In genomic region chr6:166774770-166775169, GRCh38 we compare ENCODE assay signal across 8 cellular contexts.
A peak's percentile ranks its signal among the peaks of the same experiment; 100 is the strongest.
DNase-seq lines count a peak whose midpoint lies in the region; ATAC-seq and TF ChIP-seq lines count a peak whose summit lies in the region.
"Had no signal": no experiment of that assay in that cellular context is flagged by ENCODE, and none has a peak within 500 bp of the region (broad histone marks: within the 10 kb centered on the region; RNA-seq: fewer than 3 reads in every experiment).

No MANE protein-coding gene starts in this region.

- H3K4me2 ChIP-seq in HCT116 (ENCODE audit: low read length) (peak overlapping the region; percentile 21), OCI-LY3 (ENCODE audit: low read length) (peak overlapping the region; percentile 21)

- H3K4me3 ChIP-seq in HCT116 (replicated peaks in 1 of 2; ENCODE audit: low read depth in 1 of 2, low read length in 2 of 2) (no peak overlapping the region), OCI-LY3 (ENCODE audit: low read length) (no peak overlapping the region; the same call in 1 of the 2 replicates)
- H3K4me3 ChIP-seq: GM23248 had no signal

- H3K79me2 ChIP-seq in HCT116 (ENCODE audit: insufficient read depth, low read length), result no peaks in the 10 kb centered on the region
- no peaks in the 10 kb centered on the region for H3K79me2 ChIP-seq in OCI-LY3 (ENCODE audit: low read length)

- H3K9me2 ChIP-seq in HCT116 (ENCODE audit: insufficient read depth), result no peaks in the 10 kb centered on the region

- POLR2A ChIA-PET in HCT116 (lab: Charles Lee), result interaction anchor here (1.9 kb wide), 1 partner anchor 215 kb away, joined by 4 read pairs; no protein-coding TSS in a partner anchor

- TF ChIP-seq CTCF in HCT116 (IDR thresholded peaks at IDR 0.05 in 2 of 3, conservative IDR thresholded peaks at IDR 0.05 in 1 of 3; ENCODE audit: borderline replicate concordance in 1 of 3, insufficient read depth in 1 of 3, low read depth in 2 of 3, low read length in 2 of 3), result no peak
- TF ChIP-seq CTCF in OCI-LY3 (IDR thresholded peaks at IDR 0.05; ENCODE audit: low read depth, low read length), result no peak

- intact Hi-C loops in HCT116 (cut with micrococcal nuclease), result loop anchor here (1.0 to 10.0 kb wide), 6 partner anchors 177 to 510 kb away; no protein-coding TSS in a partner anchor
- intact Hi-C loops in sciatic nerve (cut with DNase I), result no loop called here

- H3K9me3 ChIP-seq in HCT116 (ENCODE audit: control insufficient read depth in 1 of 2, insufficient read depth in 1 of 2, low read depth in 1 of 2, low read length in 2 of 2) (no peaks in the 10 kb centered on the region), OCI-LY3 (ENCODE audit: insufficient read depth, low read length) (no peaks in the 10 kb centered on the region)

- peaks cover 0 to 15% of the 10 kb centered on the region in 2 experiments; a peak in 1 of 4 replicates for H3K4me1 ChIP-seq in HCT116 (ENCODE audit: control insufficient read depth in 1 of 2, insufficient read depth in 2 of 2, low read length in 2 of 2)
- H3K4me1 ChIP-seq in OCI-LY3 (ENCODE audit: low read length), result peaks cover 30% of the 10 kb centered on the region

- peak; percentile 27 for DNase-seq in NCI-H2107 treated with DMSO at 0.1 percent for 48 hours (lab: John Stamatoyannopoulos, UW; ENCODE audit: unreplicated experiment)
- no peak for DNase-seq in NCI-H2107 (lab: John Stamatoyannopoulos, UW)
- no peak for DNase-seq in HCT116 (ENCODE audit: low read depth, low spot score)
- DNase-seq in sciatic nerve (ENCODE audit: low spot score), result peak; percentile 10
- DNase-seq in ecto neural progenitor cell (ENCODE audit: low spot score), result no peak
- DNase-seq in RKO (ENCODE audit: low spot score), result no peak

- CTCF ChIA-PET in HCT116 (lab: Charles Lee), result interaction anchor here (0.6 to 3.0 kb wide), 24 partner anchors 9 to 618 kb away, joined by 3 to 28 read pairs (median 4); partner anchors contain the start of genes CEP43, RNASET2 and UNC93A

- H3K9ac ChIP-seq in HCT116 (ENCODE audit: low read length) (no peak overlapping the region), OCI-LY3 (ENCODE audit: low read length) (no peak overlapping the region)
- H3K9ac ChIP-seq: GM23248 had no signal

- TF ChIP-seq RAD21 in HCT116 (IDR thresholded peaks at IDR 0.05; ENCODE audit: low read depth), result no peak

- no TSS peak for BruUV-seq in HCT116 (replicated peaks; lab: Mats Ljungman, UMichigan)

- H3K27ac ChIP-seq in HCT116 (ENCODE audit: low read depth, low read length) (no peak overlapping the region), OCI-LY3 (ENCODE audit: low read length) (no peak overlapping the region)
- H3K27ac ChIP-seq: GM23248 had no signal

- H3K36me3 ChIP-seq in HCT116 (ENCODE audit: control insufficient read depth in 1 of 2, insufficient read depth in 2 of 2, low read length in 2 of 2) (no peaks in the 10 kb centered on the region), OCI-LY3 (replicated peaks; ENCODE audit: low read depth, low read length) (no peaks in the 10 kb centered on the region)

- H4K20me1 ChIP-seq in HCT116 (ENCODE audit: insufficient read depth) (no peaks in the 10 kb centered on the region), OCI-LY3 (ENCODE audit: insufficient read depth, low read length) (0 out of 2 replicates have a peak, but pooled peaks cover 4% of the 10 kb centered on the region)

- H2AFZ ChIP-seq in HCT116 (ENCODE audit: low read depth, low read length, poor library complexity, severe bottlenecking) (no peak overlapping the region), OCI-LY3 (ENCODE audit: low read depth, low read length) (no peak overlapping the region)
- H2AFZ ChIP-seq: GM23248 had no signal

- no peak for TF ChIP-seq POLR2A in HCT116 (IDR thresholded peaks at IDR 0.05; ENCODE audit: borderline replicate concordance, extremely low read depth, insufficient read depth, insufficient read length)

- ATAC-seq in HCT116 (peak; percentile 60), sciatic nerve (no peak)

- RAD21 ChIA-PET in HCT116 (lab: Charles Lee; ENCODE audit: low non-redundant PET in 1 of 2, low total read pairs in 2 of 2, uncharacterized antibody in 2 of 2, unreplicated experiment in 2 of 2), result interaction anchor here (0.6 to 4.3 kb wide), 7 partner anchors 12 to 367 kb away, joined by 3 to 13 read pairs (median 6); partner anchors contain the start of gene RPS6KA2 (in 1 of the 2)

- no peaks in the 10 kb centered on the region for H3K27me3 ChIP-seq in HCT116 (ENCODE audit: insufficient read depth, low read length)
- H3K27me3 ChIP-seq in OCI-LY3 (ENCODE audit: low read depth, low read length), result peaks cover 65% of the 10 kb centered on the region

TF ChIP-seq in HCT116, 20 proteins besides CTCF, POLR2A, EP300 and RAD21:
- no peak for TF ChIP-seq ELF1 (IDR thresholded peaks at IDR 0.05; ENCODE audit: borderline replicate concordance, low read depth)
- no peak for TF ChIP-seq FOSL1 (IDR thresholded peaks at IDR 0.05; ENCODE audit: low read depth)

Comparison
In these comparisons a context has a peak if more than half of its experiments do, and no peak if none do; other contexts are left out.
1. DNase-seq: peak in NCI-H2107 treated with DMSO at 0.1 percent for 48 hours (single experiment) and sciatic nerve (single experiment); none in NCI-H2107 (single experiment), HCT116 (single experiment), ecto neural progenitor cell (single experiment) and RKO (single experiment).